ENCODE assay signal across 16 cellular contexts in genomic region chr12:69916541-69917270, GRCh38.
A peak's percentile ranks its signal among the peaks of the same experiment; 100 is the strongest.
DNase-seq lines count a peak whose midpoint lies in the region; ATAC-seq and TF ChIP-seq lines count a peak whose summit lies in the region.
"Had no signal": no experiment of that assay in that cellular context is flagged by ENCODE, and none has a peak within 500 bp of the region (broad histone marks: within the 10 kb centered on the region; RNA-seq: fewer than 3 reads in every experiment).

No MANE protein-coding gene starts in this region.

- H2AFZ ChIP-seq in IMR-90 (replicated peaks; ENCODE audit: low read length, poor library complexity) (peak overlapping the region; percentile 18), smooth muscle cell (ENCODE audit: low read depth) (peak overlapping the region; percentile 99)

- dilution Hi-C loops in IMR-90 (cut with HindIII; ENCODE audit: low sequenced_read_pairs, unreplicated experiment): no loop called here

- H2AK9ac ChIP-seq in IMR-90 (replicated peaks; ENCODE audit: low read depth, low read length, poor library complexity): no peak overlapping the region

- no peaks in the 10 kb centered on the region for H3K79me1 ChIP-seq in IMR-90 (ENCODE audit: low read depth in 1 of 2, low read length in 2 of 2)

- CTCF ChIA-PET in IMR-90 (lab: Yijun Ruan, JAX): no interaction called here
- CTCF ChIA-PET in activated CD4-positive, alpha-beta memory T cell treated with anti-CD3 and anti-CD28 coated beads for 36 hours (lab: Charles Lee): interaction anchor here (0.5 kb wide), 1 partner anchor 72 kb away, joined by 4 read pairs; no protein-coding TSS in a partner anchor

- no peaks in the 10 kb centered on the region for H3K4me1 Mint-ChIP-seq in activated CD4-positive, alpha-beta memory T cell treated with anti-CD3 and anti-CD28 coated beads for 36 hours (ENCODE audit: low read depth)

- ATAC-seq in IMR-90 (ENCODE audit: low read depth) (peak; percentile 53; the same call in 1 of the 2 replicates), left ventricle myocardium superior (peak; percentile 86), mucosa of descending colon (no peak)
- ATAC-seq: activated CD8-positive, alpha-beta T cell treated with anti-CD3 and anti-CD28 coated beads, Interleukin-2, amount 10 ng/mL, durations not matched to agents 7 days and 5 days had no signal

- H3K9ac ChIP-seq in IMR-90 (ENCODE audit: low read depth, low read length) (no peak overlapping the region), adipocyte (ENCODE audit: low read length) (no peak overlapping the region), smooth muscle cell (ENCODE audit: low read depth) (peak overlapping the region; percentile 15)
- H3K9ac ChIP-seq: SK-N-SH had no signal

- no peak overlapping the region for H3K4ac ChIP-seq in IMR-90 (ENCODE audit: low read depth, low read length)

- TF ChIP-seq CTCF in IMR-90 (conservative IDR thresholded peaks at IDR 0.05; ENCODE audit: low read depth, low read length) (no peak), smooth muscle cell (IDR thresholded peaks at IDR 0.05; ENCODE audit: borderline replicate concordance, insufficient read depth, poor library complexity, severe bottlenecking) (no peak), mucosa of descending colon (IDR thresholded peaks at IDR 0.05) (no peak)

- POLR2A ChIA-PET in IMR-90 (lab: Charles Lee; ENCODE audit: unreplicated experiment): no interaction called here
- POLR2A ChIA-PET in activated CD4-positive, alpha-beta memory T cell treated with anti-CD3 and anti-CD28 coated beads for 36 hours (lab: Charles Lee): no interaction called here

- H2BK120ac ChIP-seq in IMR-90 (ENCODE audit: low read depth, low read length): no peak overlapping the region

- intact Hi-C loops in IMR-90 (cut with micrococcal nuclease) (no loop called here), left ventricle myocardium superior (cut with micrococcal nuclease) (no loop called here), mucosa of descending colon (cut with DNase I, micrococcal nuclease) (no loop called here)
- intact Hi-C loops in activated CD4-positive, alpha-beta memory T cell treated with anti-CD3 and anti-CD28 coated beads for 36 hours (cut with micrococcal nuclease): no loop called here

- H3K9me3 Mint-ChIP-seq in activated CD4-positive, alpha-beta memory T cell treated with anti-CD3 and anti-CD28 coated beads for 36 hours: no peaks in the 10 kb centered on the region
- H3K9me3 Mint-ChIP-seq: stimulated activated naive CD8-positive, alpha-beta T cell treated with anti-CD3 and anti-CD28 coated beads, Interleukin-15, Interleukin-2, amounts not matched to agents 100 ng/mL and 50 ng/mL, for 24 hours had no signal

- no peak overlapping the region for H3K18ac ChIP-seq in IMR-90 (ENCODE audit: low read depth, low read length)

- H3K4me1 ChIP-seq in IMR-90 (ENCODE audit: control insufficient read depth, insufficient read depth, low read length): no peaks in the 10 kb centered on the region
- no peaks in the 10 kb centered on the region for H3K4me1 ChIP-seq in adipocyte (ENCODE audit: control insufficient read depth, insufficient read depth, low read length)
- H3K4me1 ChIP-seq in smooth muscle cell (ENCODE audit: low read depth): no peaks in the 10 kb centered on the region
- H3K4me1 ChIP-seq in mucosa of descending colon (ENCODE audit: low read depth): no peaks in the 10 kb centered on the region

- no peak overlapping the region for H4K5ac ChIP-seq in IMR-90 (ENCODE audit: low read depth, low read length)

- no peak overlapping the region for H3K27ac Mint-ChIP-seq in activated CD4-positive, alpha-beta memory T cell treated with anti-CD3 and anti-CD28 coated beads for 36 hours
- H3K27ac Mint-ChIP-seq: activated CD8-positive, alpha-beta T cell treated with anti-CD3 and anti-CD28 coated beads, Interleukin-2, amount 10 ng/mL, durations not matched to agents 7 days and 5 days; stimulated activated naive CD8-positive, alpha-beta T cell treated with anti-CD3 and anti-CD28 coated beads, Interleukin-15, Interleukin-2, amounts not matched to agents 100 ng/mL and 50 ng/mL, for 24 hours had no signal

- DNase-seq in IMR-90 (no peak), adipocyte (ENCODE audit: low read depth) (peak; percentile 19), left ventricle myocardium superior (no peak), smooth muscle cell (lab: John Stamatoyannopoulos, UW; ENCODE audit: unreplicated experiment) (no peak), A172 (ENCODE audit: low spot score) (no peak), erythroblast (lab: John Stamatoyannopoulos, UW) (no peak), mucosa of descending colon (no peak)
- DNase-seq in activated CD4-positive, alpha-beta memory T cell treated with anti-CD3 and anti-CD28 coated beads for 36 hours: no peak
- DNase-seq: activated CD8-positive, alpha-beta T cell treated with anti-CD3 and anti-CD28 coated beads, Interleukin-2, amount 10 ng/mL, durations not matched to agents 7 days and 5 days; C1 segment of cervical spinal cord; DMS79; NCI-H1092 treated with DMSO at 0.1 percent for 48 hours; nucleus accumbens; SK-N-SH; small intestine had no signal

- H3K56ac ChIP-seq in IMR-90 (ENCODE audit: extremely low read depth, insufficient read depth, low read length): no peak overlapping the region

- H3K27me3 ChIP-seq in IMR-90 (ENCODE audit: control insufficient read depth, insufficient read depth, low read length) (no peaks in the 10 kb centered on the region; the same call in 1 of the 2 replicates), adipocyte (replicated peaks; ENCODE audit: control insufficient read depth, insufficient read depth, low read length) (no peaks in the 10 kb centered on the region), smooth muscle cell (ENCODE audit: low read depth) (no peaks in the 10 kb centered on the region)

- H3K9me3 ChIP-seq in IMR-90 (ENCODE audit: control insufficient read depth, insufficient read depth, low read length) (no peaks in the 10 kb centered on the region), adipocyte (ENCODE audit: control insufficient read depth, low read length) (no peaks in the 10 kb centered on the region), smooth muscle cell (replicated peaks; ENCODE audit: low read depth) (no peaks in the 10 kb centered on the region), mucosa of descending colon (no peaks in the 10 kb centered on the region)
- H3K9me3 ChIP-seq: SK-N-SH had no signal

- no peak overlapping the region for H3K14ac ChIP-seq in IMR-90 (replicated peaks; ENCODE audit: low read depth, low read length)

- H3K4me3 ChIP-seq in IMR-90 (ENCODE audit: insufficient read depth, low read depth, low read length) (no peak overlapping the region), adipocyte (ENCODE audit: low read length) (no peak overlapping the region), smooth muscle cell (no peak overlapping the region), mucosa of descending colon (no peak overlapping the region)

- no peaks in the 10 kb centered on the region for H3K9me1 ChIP-seq in IMR-90 (ENCODE audit: insufficient read depth, low read length)

- TF ChIP-seq POLR2A in IMR-90 (IDR thresholded peaks at IDR 0.05; ENCODE audit: low read depth, low read length) (no peak), erythroblast (IDR thresholded peaks at IDR 0.05; ENCODE audit: low read length) (no peak)

- H2BK20ac ChIP-seq in IMR-90 (ENCODE audit: low read depth, low read length): no peak overlapping the region

- H3K27me3 Mint-ChIP-seq in activated CD4-positive, alpha-beta memory T cell treated with anti-CD3 and anti-CD28 coated beads for 36 hours: peaks cover 2% of the 10 kb centered on the region

- H3K27ac ChIP-seq in IMR-90 (ENCODE audit: insufficient read depth, low read length) (no peak overlapping the region), smooth muscle cell (ENCODE audit: low read depth) (peak overlapping the region; percentile 47)

- no peaks in the 10 kb centered on the region for H3K79me2 ChIP-seq in smooth muscle cell (ENCODE audit: low read depth)

- in situ Hi-C loops in IMR-90 (cut with MboI; ENCODE audit: low sequenced_read_pairs): no loop called here

- no peaks in the 10 kb centered on the region for H3F3A ChIP-seq in smooth muscle cell (ENCODE audit: low read depth)

- H3K36me3 Mint-ChIP-seq in activated CD4-positive, alpha-beta memory T cell treated with anti-CD3 and anti-CD28 coated beads for 36 hours: no peaks in the 10 kb centered on the region

- WGBS in IMR-90 (ENCODE audit: extremely low coverage in 2 of 2, insufficient read length in 1 of 2), 2 experiments: no CpG with 5 or more reads among the region's 5 CpGs
- WGBS in smooth muscle cell (ENCODE audit: low lambda C conversion rate): 44% methylated on average over 5 of the region's 5 CpGs

- TF ChIP-seq RAD21 in IMR-90 (IDR thresholded peaks at IDR 0.05; ENCODE audit: low read length): no peak

- no peak overlapping the region for H4K91ac ChIP-seq in IMR-90 (ENCODE audit: insufficient read depth, low read depth, low read length)

- no peak overlapping the region for H2BK15ac ChIP-seq in IMR-90 (ENCODE audit: low read depth, low read length)

- H4K8ac ChIP-seq in IMR-90 (ENCODE audit: low read depth in 2 of 2, low read length in 2 of 2): no peak overlapping the region

- H3K36me3 ChIP-seq in IMR-90 (ENCODE audit: control insufficient read depth, insufficient read depth, low read length) (no peaks in the 10 kb centered on the region), adipocyte (ENCODE audit: control insufficient read depth, insufficient read depth, low read length, severe bottlenecking) (no peaks in the 10 kb centered on the region), smooth muscle cell (ENCODE audit: low read depth) (no peaks in the 10 kb centered on the region), mucosa of descending colon (ENCODE audit: low read depth) (no peaks in the 10 kb centered on the region)

- no peak overlapping the region for H2AK5ac ChIP-seq in IMR-90 (ENCODE audit: low read depth, low read length)

- H3K4me2 ChIP-seq in IMR-90 (ENCODE audit: low read depth, low read length) (peak overlapping the region; percentile 50; the same call in 1 of the 2 replicates), smooth muscle cell (peak overlapping the region; percentile 77)
- H3K4me2 ChIP-seq: SK-N-SH had no signal

- H3K23ac ChIP-seq in IMR-90 (ENCODE audit: low read depth, low read length): no peak overlapping the region

- no peak overlapping the region for H3K4me3 Mint-ChIP-seq in activated CD4-positive, alpha-beta memory T cell treated with anti-CD3 and anti-CD28 coated beads for 36 hours
- H3K4me3 Mint-ChIP-seq: activated CD8-positive, alpha-beta T cell treated with anti-CD3 and anti-CD28 coated beads, Interleukin-2, amount 10 ng/mL, durations not matched to agents 7 days and 5 days; stimulated activated naive CD8-positive, alpha-beta T cell treated with anti-CD3 and anti-CD28 coated beads, Interleukin-15, Interleukin-2, amounts not matched to agents 100 ng/mL and 50 ng/mL, for 24 hours had no signal

- H4K20me1 ChIP-seq in IMR-90 (ENCODE audit: insufficient read depth, low read length) (no peaks in the 10 kb centered on the region), smooth muscle cell (ENCODE audit: low read depth) (no peaks in the 10 kb centered on the region)

- no peak overlapping the region for H2BK5ac ChIP-seq in IMR-90 (ENCODE audit: low read depth, low read length, poor library complexity, severe bottlenecking)

- BruUV-seq in IMR-90 (replicated peaks; lab: Mats Ljungman, UMichigan): no TSS peak

TF ChIP-seq in IMR-90, 13 proteins besides CTCF, POLR2A, EP300 and RAD21:
- no peak for TF ChIP-seq RFX5 (IDR thresholded peaks at IDR 0.05; ENCODE audit: low read depth, low read length)
